Comparison of ENCODE assay signal across 9 cellular contexts in genomic region chr4:140296335-140296753, GRCh38.
DNase-seq lines count a peak whose midpoint lies in the region; ATAC-seq and TF ChIP-seq lines count a peak whose summit lies in the region.
"Had no signal": no experiment of that assay in that cellular context is flagged by ENCODE, and none has a peak within 500 bp of the region (broad histone marks: within the 10 kb centered on the region; RNA-seq: fewer than 3 reads in every experiment).

No MANE protein-coding gene starts in this region.

- H3K27me3 ChIP-seq in esophagus squamous epithelium (no peaks in the 10 kb centered on the region), parathyroid adenoma (ENCODE audit: control insufficient read depth, insufficient read depth, low read length) (no peaks in the 10 kb centered on the region)

- no peaks in the 10 kb centered on the region for H3K79me2 ChIP-seq in parathyroid adenoma

- peak overlapping the region; percentile 47 for H2AFZ ChIP-seq in parathyroid adenoma

- no peak for ATAC-seq in HG03460 (IDR thresholded peaks at IDR 0.05; ENCODE audit: unreplicated experiment)
- ATAC-seq in GM21786 (IDR thresholded peaks at IDR 0.05; ENCODE audit: unreplicated experiment), result no peak

- no peak for TF ChIP-seq POLR2A in esophagus squamous epithelium (IDR thresholded peaks at IDR 0.05)

- DNase-seq in EL, result peak; percentile 91
- DNase-seq in NCI-H748 (lab: John Stamatoyannopoulos, UW; ENCODE audit: unreplicated experiment), result peak; percentile 48
- DNase-seq in esophagus squamous epithelium (lab: John Stamatoyannopoulos, UW), result peak; percentile 2
- no peak for DNase-seq in NK-92 treated with Interleukin-12 subunit alpha and Interleukin-12 subunit beta, amount 100 ng/mL, for 24 hours (lab: John Stamatoyannopoulos, UW)
- no peak for DNase-seq in OCI-M2 (lab: John Stamatoyannopoulos, UW; ENCODE audit: unreplicated experiment)
- DNase-seq: activated naive CD8-positive, alpha-beta T cell treated with anti-CD3 and anti-CD28 coated beads, Interleukin-2, amount 10 ng/mL, durations not matched to agents 7 days and 5 days had no signal

- H3K4me1 ChIP-seq in esophagus squamous epithelium (peaks cover 0 to 37% (median 19%) of the 10 kb centered on the region in 3 donors), parathyroid adenoma (no peaks in the 10 kb centered on the region)

- no peaks in the 10 kb centered on the region for H3K9me3 ChIP-seq in esophagus squamous epithelium
- no peaks in the 10 kb centered on the region for H3K9me3 ChIP-seq in parathyroid adenoma (ENCODE audit: control insufficient read depth, low read length)

- peak overlapping the region; percentile 12 to 65 (median 52) for H3K27ac ChIP-seq in esophagus squamous epithelium
- H3K27ac ChIP-seq in parathyroid adenoma, result no peak overlapping the region

- H3K4me3 ChIP-seq in esophagus squamous epithelium (peak overlapping the region in 1 of 4 donors; percentile 28), parathyroid adenoma (ENCODE audit: low read depth, low read length) (no peak overlapping the region)

- no peak overlapping the region for H3K4me2 ChIP-seq in parathyroid adenoma (ENCODE audit: low read length)

- H3K36me3 ChIP-seq in esophagus squamous epithelium (no peaks in the 10 kb centered on the region), parathyroid adenoma (ENCODE audit: control insufficient read depth, insufficient read depth, low read length) (no peaks in the 10 kb centered on the region)

- no peak for TF ChIP-seq CTCF in esophagus squamous epithelium (IDR thresholded peaks at IDR 0.05)
- TF ChIP-seq CTCF in parathyroid adenoma (IDR thresholded peaks at IDR 0.05), result no peak

- H3K9ac ChIP-seq in parathyroid adenoma, result no peak overlapping the region

- intact Hi-C loops in esophagus squamous epithelium (cut with DNase I), result no loop called here

- WGBS in esophagus squamous epithelium, 2 donors, result 11 to 23% methylated on average over 10 of the region's 10 CpGs

Comparison
In these comparisons a context has a peak if more than half of its experiments do, and no peak if none do; other contexts are left out.
1. DNase-seq: peak in EL (single experiment), NCI-H748 (single experiment) and esophagus squamous epithelium (single experiment); none in NK-92 treated with Interleukin-12 subunit alpha and Interleukin-12 subunit beta, amount 100 ng/mL, for 24 hours (single experiment) and OCI-M2 (single experiment).